Comparison of ENCODE assay signal across 10 cellular contexts in genomic region chr11:127470485-127470884, GRCh38.
DNase-seq lines count a peak whose midpoint lies in the region; ATAC-seq and TF ChIP-seq lines count a peak whose summit lies in the region.
"Had no signal": no experiment of that assay in that cellular context is flagged by ENCODE, and none has a peak within 500 bp of the region (broad histone marks: within the 10 kb centered on the region; RNA-seq: fewer than 3 reads in every experiment).

No MANE protein-coding gene starts in this region.

- DNase-seq in HFF-Myc (ENCODE audit: extremely low read depth, low read depth) (no peak), Panc1 (ENCODE audit: low read depth, low spot score) (peak; percentile 13), lower lobe of right lung (no peak), left ventricle myocardium superior (no peak), sigmoid colon (no peak), mesenteric fat pad (ENCODE audit: low spot score) (no peak)
- DNase-seq in naive thymus-derived CD4-positive, alpha-beta T cell = no peak
- DNase-seq: activated naive CD8-positive, alpha-beta T cell treated with anti-CD3 and anti-CD28 coated beads, Interleukin-2, amount 10 ng/mL, durations not matched to agents 7 days and 5 days had no signal

- TF ChIP-seq EP300 in sigmoid colon (IDR thresholded peaks at IDR 0.05) = no peak

- ATAC-seq in Panc1 = no peak
- ATAC-seq in lower lobe of right lung = no peak
- no peak for ATAC-seq in naive thymus-derived CD4-positive, alpha-beta T cell
- no peak for ATAC-seq in left ventricle myocardium superior

- BruUV-seq in Panc1 (replicated peaks; lab: Mats Ljungman, UMichigan) = no TSS peak

- no peak for TF ChIP-seq POLR2A in sigmoid colon (IDR thresholded peaks at IDR 0.05)

- H3K4me3 ChIP-seq in HFF-Myc (replicated peaks; ENCODE audit: low read depth, low read length) (no peak overlapping the region), Panc1 (ENCODE audit: low read depth in 2 of 2, low read length in 2 of 2) (no peak overlapping the region), lower lobe of right lung (no peak overlapping the region), sigmoid colon (no peak overlapping the region)
- H3K4me3 ChIP-seq in naive thymus-derived CD4-positive, alpha-beta T cell (ENCODE audit: low read length) = no peak overlapping the region

- peaks cover 0 to 3% (median 0%) of the 10 kb centered on the region in 11 donors for H3K9me3 Mint-ChIP-seq in naive thymus-derived CD4-positive, alpha-beta T cell
- H3K9me3 Mint-ChIP-seq: activated naive CD8-positive, alpha-beta T cell treated with anti-CD3 and anti-CD28 coated beads, Interleukin-2, amount 10 ng/mL, durations not matched to agents 7 days and 5 days had no signal

- H3K27me3 ChIP-seq in Panc1 (ENCODE audit: control insufficient read depth, insufficient read depth, low read length) (no peaks in the 10 kb centered on the region), lower lobe of right lung (ENCODE audit: low read depth) (no peaks in the 10 kb centered on the region), sigmoid colon (no peaks in the 10 kb centered on the region)
- H3K27me3 ChIP-seq in naive thymus-derived CD4-positive, alpha-beta T cell (ENCODE audit: control insufficient read depth in 2 of 2, insufficient read depth in 2 of 2, low read length in 2 of 2) = no peaks in the 10 kb centered on the region
- H3K27me3 ChIP-seq: neutrophil had no signal

- whole genome bisulfite sequencing in sigmoid colon, 2 donors = 58 to 73% methylated on average over 3 of the region's 3 CpGs

- no peak overlapping the region for H3K4me3 Mint-ChIP-seq in naive thymus-derived CD4-positive, alpha-beta T cell
- H3K4me3 Mint-ChIP-seq: activated naive CD8-positive, alpha-beta T cell treated with anti-CD3 and anti-CD28 coated beads, Interleukin-2, amount 10 ng/mL, durations not matched to agents 7 days and 5 days had no signal

- no peaks in the 10 kb centered on the region for H3K36me3 Mint-ChIP-seq in naive thymus-derived CD4-positive, alpha-beta T cell
- H3K36me3 Mint-ChIP-seq: activated naive CD8-positive, alpha-beta T cell treated with anti-CD3 and anti-CD28 coated beads, Interleukin-2, amount 10 ng/mL, durations not matched to agents 7 days and 5 days had no signal

- TF ChIP-seq CTCF in GM12874 (IDR thresholded peaks at IDR 0.05; ENCODE audit: insufficient read depth, low read depth, low read length) = peak; percentile 44; the same call in 1 of the 2 replicates
- TF ChIP-seq CTCF in HFF-Myc (IDR thresholded peaks at IDR 0.05; ENCODE audit: low read depth, low read length, missing control alignments) = peak; percentile 27
- peak; percentile 55 for TF ChIP-seq CTCF in Panc1 (IDR thresholded peaks at IDR 0.05)
- TF ChIP-seq CTCF in lower lobe of right lung (IDR thresholded peaks at IDR 0.05) = peak; percentile 41
- no peak for TF ChIP-seq CTCF in sigmoid colon (IDR thresholded peaks at IDR 0.05)

- H3K27ac Mint-ChIP-seq in naive thymus-derived CD4-positive, alpha-beta T cell = no peak overlapping the region
- H3K27ac Mint-ChIP-seq: activated naive CD8-positive, alpha-beta T cell treated with anti-CD3 and anti-CD28 coated beads, Interleukin-2, amount 10 ng/mL, durations not matched to agents 7 days and 5 days had no signal

- in situ Hi-C loops in Panc1 (cut with HindIII; ENCODE audit: low pct_unique_long_range_greater_than_20kb, low sequenced_read_pairs) = no loop called here

- H3K4me1 ChIP-seq in Panc1 (ENCODE audit: control insufficient read depth, insufficient read depth, low read length) = no peaks in the 10 kb centered on the region
- no peaks in the 10 kb centered on the region for H3K4me1 ChIP-seq in lower lobe of right lung
- H3K4me1 ChIP-seq in naive thymus-derived CD4-positive, alpha-beta T cell (ENCODE audit: control insufficient read depth in 2 of 2, insufficient read depth in 2 of 2, low read length in 2 of 2) = no peaks in the 10 kb centered on the region
- no peaks in the 10 kb centered on the region for H3K4me1 ChIP-seq in sigmoid colon

- CTCF ChIA-PET in Panc1 (lab: Charles Lee) = no interaction called here
- CTCF ChIA-PET in naive thymus-derived CD4-positive, alpha-beta T cell (lab: Charles Lee) = no interaction called here

- intact Hi-C loops in Panc1 (cut with micrococcal nuclease; ENCODE audit: unreplicated experiment) = no loop called here
- intact Hi-C loops in lower lobe of right lung (cut with DNase I) = no loop called here
- intact Hi-C loops in naive thymus-derived CD4-positive, alpha-beta T cell (cut with micrococcal nuclease) = no loop called here
- intact Hi-C loops in left ventricle myocardium superior (cut with micrococcal nuclease) = no loop called here
- intact Hi-C loops in sigmoid colon (cut with DNase I) = no loop called here

- POLR2A ChIA-PET in Panc1 (lab: Charles Lee) = no interaction called here
- POLR2A ChIA-PET in naive thymus-derived CD4-positive, alpha-beta T cell (lab: Charles Lee) = no interaction called here

- H3K9me3 ChIP-seq in Panc1 (ENCODE audit: control insufficient read depth, insufficient read depth, low read depth, low read length) (no peaks in the 10 kb centered on the region), lower lobe of right lung (no peaks in the 10 kb centered on the region), sigmoid colon (no peaks in the 10 kb centered on the region)
- no peaks in the 10 kb centered on the region for H3K9me3 ChIP-seq in naive thymus-derived CD4-positive, alpha-beta T cell (ENCODE audit: control insufficient read depth in 2 of 3, low read length in 3 of 3)
- H3K9me3 ChIP-seq: neutrophil had no signal

- H3K27ac ChIP-seq in Panc1 (ENCODE audit: low read length) (no peak overlapping the region), lower lobe of right lung (no peak overlapping the region), sigmoid colon (no peak overlapping the region)
- no peak overlapping the region for H3K27ac ChIP-seq in naive thymus-derived CD4-positive, alpha-beta T cell (ENCODE audit: low read depth, low read length)
- H3K27ac ChIP-seq: neutrophil had no signal

- H3K4me1 Mint-ChIP-seq in naive thymus-derived CD4-positive, alpha-beta T cell = peaks cover 0 to 6% (median 0%) of the 10 kb centered on the region in 7 donors
- H3K4me1 Mint-ChIP-seq: activated naive CD8-positive, alpha-beta T cell treated with anti-CD3 and anti-CD28 coated beads, Interleukin-2, amount 10 ng/mL, durations not matched to agents 7 days and 5 days had no signal

- H3K36me3 ChIP-seq in Panc1 (ENCODE audit: control insufficient read depth, insufficient read depth, low read length) (no peaks in the 10 kb centered on the region), lower lobe of right lung (no peaks in the 10 kb centered on the region), sigmoid colon (no peaks in the 10 kb centered on the region)
- no peaks in the 10 kb centered on the region for H3K36me3 ChIP-seq in naive thymus-derived CD4-positive, alpha-beta T cell (ENCODE audit: control insufficient read depth in 2 of 3, insufficient read depth in 3 of 3, low read length in 3 of 3)
- H3K36me3 ChIP-seq: neutrophil had no signal

- peaks cover 0 to 26% (median 0%) of the 10 kb centered on the region in 5 donors for H3K27me3 Mint-ChIP-seq in naive thymus-derived CD4-positive, alpha-beta T cell
- H3K27me3 Mint-ChIP-seq: activated naive CD8-positive, alpha-beta T cell treated with anti-CD3 and anti-CD28 coated beads, Interleukin-2, amount 10 ng/mL, durations not matched to agents 7 days and 5 days had no signal

Comparison
In these comparisons a context has a peak if more than half of its experiments do, and no peak if none do; other contexts are left out.
1. CTCF ChIP-seq: peak in GM12874 (single experiment), HFF-Myc (single experiment), Panc1 (single experiment) and lower lobe of right lung (single experiment); none in sigmoid colon (0 of 4).